In genomic region chr6:159343709-159344108, GRCh38 we compare ENCODE assay signal across 6 cellular contexts.
"Had no signal": no experiment of that assay in that cellular context is flagged by ENCODE, and none has a peak within 500 bp of the region (broad histone marks: within the 10 kb centered on the region; RNA-seq: fewer than 3 reads in every experiment).

No MANE protein-coding gene starts in this region.

- H3K4me3 ChIP-seq: K562 had no signal

- H3K27ac ChIP-seq: HL-60, KMS-11 had no signal

- DNase-seq: IMR-90, KBM-7, KG1 had no signal
